Comparison of ENCODE assay signal across 8 cellular contexts in the genomic region with DNA sequence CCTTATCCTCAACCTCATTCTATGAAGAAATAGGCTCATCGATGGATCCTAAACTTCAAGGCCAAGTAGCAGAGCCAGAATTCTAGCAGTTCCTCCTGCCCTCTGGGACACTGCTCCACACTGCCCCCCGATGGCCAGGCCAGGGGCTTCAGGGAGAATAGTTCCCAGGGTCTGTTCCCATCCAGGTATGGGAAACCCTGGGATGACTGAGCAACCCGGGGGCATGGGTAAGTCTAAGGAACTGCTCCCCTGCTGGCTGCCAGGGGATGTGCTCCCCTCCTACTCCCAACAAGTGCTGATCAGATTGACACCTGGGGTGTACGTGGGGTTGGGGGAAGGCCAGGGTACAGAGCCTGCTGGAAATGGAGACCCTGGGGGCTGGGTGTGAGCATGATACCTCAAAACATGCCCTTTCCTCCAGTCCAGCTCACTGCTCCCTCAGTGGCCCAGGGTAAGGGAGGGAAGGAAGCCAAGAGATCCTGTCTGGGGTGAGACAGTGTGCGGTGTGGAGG. TPM values are rescaled to one million over a fixed set of nuclear protein-coding genes. Genes with fewer than 3 reads are reported as not detected.
DNase-seq lines count a peak whose midpoint lies in the region; ATAC-seq and TF ChIP-seq lines count a peak whose summit lies in the region.

No MANE protein-coding gene starts in this region.

- H3K36me3 ChIP-seq in esophagus squamous epithelium = peaks cover 10 to 49% (median 16%) of the 10 kb centered on the region in 3 donors
- H3K36me3 ChIP-seq in neural cell (ENCODE audit: insufficient read depth, low read length) = no peaks in the 10 kb centered on the region

- no peaks in the 10 kb centered on the region for H3K9me2 ChIP-seq in neural cell (ENCODE audit: insufficient read depth, low read length)

- no peaks in the 10 kb centered on the region for H4K20me1 ChIP-seq in neural cell (ENCODE audit: insufficient read depth)

- no peak overlapping the region for H3K4me3 Mint-ChIP-seq in T-helper 2 cell treated with Interferon-gamma antibody and Interleukin-4, amounts not matched to agents 5 μg/mL and 100 μg/mL, for 36 hours
- H3K4me3 Mint-ChIP-seq in activated CD8-positive, alpha-beta memory T cell treated with anti-CD3 and anti-CD28 coated beads, Interleukin-2, amount 10 ng/mL, durations not matched to agents 7 days and 5 days = no peak overlapping the region

- DNase-seq in T-helper 2 cell (peak in 3 of 5 experiments; percentile 16 to 28 (median 26)), NCI-H460 (ENCODE audit: extremely low read depth, low read depth) (peak; percentile 47), esophagus squamous epithelium (lab: John Stamatoyannopoulos, UW) (no peak)
- DNase-seq in T-helper 2 cell treated with Interferon-gamma antibody and Interleukin-4, amounts not matched to agents 5 μg/mL and 100 μg/mL, for 36 hours (ENCODE audit: low spot score) = no peak
- DNase-seq in activated CD8-positive, alpha-beta memory T cell treated with anti-CD3 and anti-CD28 coated beads, Interleukin-2, amount 10 ng/mL, durations not matched to agents 7 days and 5 days = peak; percentile 59

- no peak overlapping the region for H2AFZ ChIP-seq in neural cell (ENCODE audit: low read depth, low read length)

- TF ChIP-seq POLR2A in esophagus squamous epithelium (IDR thresholded peaks at IDR 0.05) = no peak

- CTCF ChIA-PET in activated CD8-positive, alpha-beta memory T cell treated with anti-CD3 and anti-CD28 coated beads, Interleukin-2, amount 10 ng/mL, durations not matched to agents 7 days and 5 days (lab: Charles Lee) = interaction anchor here (0.7 to 2.1 kb wide), 14 partner anchors 9 to 66 kb away, joined by 3 to 34 read pairs (median 5); a partner anchor contains a TSS

- ATAC-seq in activated CD8-positive, alpha-beta memory T cell treated with anti-CD3 and anti-CD28 coated beads, Interleukin-2, amount 10 ng/mL, durations not matched to agents 7 days and 5 days = peak; percentile 62
- no peak for ATAC-seq in HG03460 (IDR thresholded peaks at IDR 0.05; ENCODE audit: unreplicated experiment)
- ATAC-seq in GM21526 (IDR thresholded peaks at IDR 0.05; ENCODE audit: low FRiP score, unreplicated experiment) = no peak

- H3K4me3 ChIP-seq in esophagus squamous epithelium = no peak overlapping the region
- no peak overlapping the region for H3K4me3 ChIP-seq in neural cell (ENCODE audit: low read length)

- H3K9me3 ChIP-seq in esophagus squamous epithelium = no peaks in the 10 kb centered on the region
- no peaks in the 10 kb centered on the region for H3K9me3 ChIP-seq in neural cell (ENCODE audit: low read length)

- TF ChIP-seq RAD21 in neural cell (conservative IDR thresholded peaks at IDR 0.05) = no peak

- intact Hi-C loops in esophagus squamous epithelium (cut with DNase I) = no loop called here

- no peak overlapping the region for H3K9ac ChIP-seq in neural cell (ENCODE audit: low read length)

- no peaks in the 10 kb centered on the region for H3K79me2 ChIP-seq in neural cell (replicated peaks; ENCODE audit: insufficient read depth, low read length)

- H3K4me2 ChIP-seq in neural cell (ENCODE audit: low read length) = no peak overlapping the region

- no peak overlapping the region for H3K27ac Mint-ChIP-seq in T-helper 2 cell treated with Interferon-gamma antibody and Interleukin-4, amounts not matched to agents 5 μg/mL and 100 μg/mL, for 36 hours
- no peak overlapping the region for H3K27ac Mint-ChIP-seq in activated CD8-positive, alpha-beta memory T cell treated with anti-CD3 and anti-CD28 coated beads, Interleukin-2, amount 10 ng/mL, durations not matched to agents 7 days and 5 days

- H3K4me1 Mint-ChIP-seq in T-helper 2 cell treated with Interferon-gamma antibody and Interleukin-4, amounts not matched to agents 5 μg/mL and 100 μg/mL, for 36 hours (ENCODE audit: low read depth) = peaks cover 2% of the 10 kb centered on the region
- H3K4me1 Mint-ChIP-seq in activated CD8-positive, alpha-beta memory T cell treated with anti-CD3 and anti-CD28 coated beads, Interleukin-2, amount 10 ng/mL, durations not matched to agents 7 days and 5 days = peaks cover 2% of the 10 kb centered on the region

- H3K4me1 ChIP-seq in esophagus squamous epithelium = peaks cover 0 to 20% (median 0%) of the 10 kb centered on the region in 3 donors

- H3K9me3 Mint-ChIP-seq in T-helper 2 cell treated with Interferon-gamma antibody and Interleukin-4, amounts not matched to agents 5 μg/mL and 100 μg/mL, for 36 hours = no peaks in the 10 kb centered on the region
- no peaks in the 10 kb centered on the region for H3K9me3 Mint-ChIP-seq in activated CD8-positive, alpha-beta memory T cell treated with anti-CD3 and anti-CD28 coated beads, Interleukin-2, amount 10 ng/mL, durations not matched to agents 7 days and 5 days (ENCODE audit: low read depth)

- H3K27me3 ChIP-seq in esophagus squamous epithelium (peaks cover 0 to 1% (median 0%) of the 10 kb centered on the region in 4 donors), neural cell (ENCODE audit: insufficient read depth, low read depth, low read length) (no peaks in the 10 kb centered on the region)

- no peaks in the 10 kb centered on the region for H3K27me3 Mint-ChIP-seq in T-helper 2 cell treated with Interferon-gamma antibody and Interleukin-4, amounts not matched to agents 5 μg/mL and 100 μg/mL, for 36 hours (ENCODE audit: low read depth)
- H3K27me3 Mint-ChIP-seq in activated CD8-positive, alpha-beta memory T cell treated with anti-CD3 and anti-CD28 coated beads, Interleukin-2, amount 10 ng/mL, durations not matched to agents 7 days and 5 days = no peaks in the 10 kb centered on the region

- TF ChIP-seq CTCF in esophagus squamous epithelium (IDR thresholded peaks at IDR 0.05) (peak; percentile 47 to 79 (median 70)), neural cell (IDR thresholded peaks at IDR 0.05; ENCODE audit: poor library complexity, severe bottlenecking) (peak; percentile 51)

- no peak overlapping the region for H3K27ac ChIP-seq in esophagus squamous epithelium
- no peak overlapping the region for H3K27ac ChIP-seq in neural cell (ENCODE audit: low read length)

- H3K36me3 Mint-ChIP-seq in T-helper 2 cell treated with Interferon-gamma antibody and Interleukin-4, amounts not matched to agents 5 μg/mL and 100 μg/mL, for 36 hours (ENCODE audit: low read depth) = peaks cover 11% of the 10 kb centered on the region
- no peaks in the 10 kb centered on the region for H3K36me3 Mint-ChIP-seq in activated CD8-positive, alpha-beta memory T cell treated with anti-CD3 and anti-CD28 coated beads, Interleukin-2, amount 10 ng/mL, durations not matched to agents 7 days and 5 days

- H3F3A ChIP-seq in neural cell (ENCODE audit: insufficient read depth, low read length, poor library complexity, severe bottlenecking) = no peaks in the 10 kb centered on the region

- no peak for TF ChIP-seq EP300 in neural cell (conservative IDR thresholded peaks at IDR 0.05; ENCODE audit: poor library complexity, severe bottlenecking)

- 47 to 60% methylated on average over 3 of the region's 5 CpGs for WGBS in esophagus squamous epithelium, 2 donors

TF ChIP-seq in neural cell, 6 proteins besides CTCF, POLR2A, EP300 and RAD21 (continues in another document):
- TF ChIP-seq SMC3 (conservative IDR thresholded peaks at IDR 0.05; ENCODE audit: poor library complexity) (no peak), TAF1 (IDR thresholded peaks at IDR 0.05; ENCODE audit: low read depth) (no peak), POLR2AphosphoS5 (IDR thresholded peaks at IDR 0.05) (no peak), EZH2 (IDR thresholded peaks at IDR 0.05; ENCODE audit: borderline replicate concordance, insufficient read depth, low read length, poor library complexity, severe bottlenecking) (no peak), MXI1 (conservative IDR thresholded peaks at IDR 0.05; ENCODE audit: poor library complexity, severe bottlenecking) (no peak)

RNA-seq across cellular contexts. Expression of a gene that starts 7.6 kb away (rescaled TPM):
- 32.1 and 32.7 TPM in 2 replicates for total RNA-seq in NCI-H460 (2014; rRNA removed; shearing (Covaris generic))
- polyA plus RNA-seq in NCI-H460 (2014; cell fraction: nucleus; rRNA removed) = 194 and 223 TPM in 2 replicates
- 10 to 100 TPM; 48.5 to 58.6 TPM for total RNA-seq in activated CD8-positive, alpha-beta memory T cell treated with anti-CD3 and anti-CD28 coated beads, Interleukin-2, amount 10 ng/mL, durations not matched to agents 7 days and 5 days
- total RNA-seq in esophagus squamous epithelium = 100 to 1,000 TPM in 1 of 4 donors, 10 to 100 TPM in 3; 53.3 to 113 (median 60.9) TPM
- 193 and 212 TPM in 2 replicates for polyA plus RNA-seq in neural cell
- polyA minus RNA-seq in neural cell = 61.4 and 66.0 TPM in 2 replicates

RNA-seq across cellular contexts. Expression of a gene that starts 8.9 kb away (rescaled TPM):
- 0.07 TPM in 1 of 2 replicates, not detected in the other for total RNA-seq in NCI-H460 (2014; rRNA removed; shearing (Covaris generic))
- not detected in 2 replicates for polyA plus RNA-seq in NCI-H460 (2014; cell fraction: nucleus; rRNA removed)
- under 1 TPM in 1 of 2 experiments, not detected in 1; 0.35 TPM for total RNA-seq in activated CD8-positive, alpha-beta memory T cell treated with anti-CD3 and anti-CD28 coated beads, Interleukin-2, amount 10 ng/mL, durations not matched to agents 7 days and 5 days
- under 1 TPM in 1 of 4 donors, not detected in 3; 0.11 TPM for total RNA-seq in esophagus squamous epithelium
- polyA plus RNA-seq in neural cell = 0.27 and 0.66 TPM in 2 replicates
- polyA minus RNA-seq in neural cell = not detected in 2 replicates

RNA-seq across cellular contexts. Expression of a gene that starts 22.7 kb away (rescaled TPM):
- total RNA-seq in NCI-H460 (2014; rRNA removed; shearing (Covaris generic)) = not detected in 2 replicates
- not detected in 2 replicates for polyA plus RNA-seq in NCI-H460 (2014; cell fraction: nucleus; rRNA removed)
- not detected for total RNA-seq in activated CD8-positive, alpha-beta memory T cell treated with anti-CD3 and anti-CD28 coated beads, Interleukin-2, amount 10 ng/mL, durations not matched to agents 7 days and 5 days
- under 1 TPM in 1 of 4 donors, not detected in 3; 0.18 TPM for total RNA-seq in esophagus squamous epithelium
- 0.18 TPM in 1 of 2 replicates, not detected in the other for polyA plus RNA-seq in neural cell
- polyA minus RNA-seq in neural cell = not detected in 2 replicates

RNA-seq across cellular contexts. Expression of a gene that starts 37.8 kb away (rescaled TPM):
- 20.4 and 27.6 TPM in 2 replicates for total RNA-seq in NCI-H460 (2014; rRNA removed; shearing (Covaris generic))
- 26.3 and 26.6 TPM in 2 replicates for polyA plus RNA-seq in NCI-H460 (2014; cell fraction: nucleus; rRNA removed)
- total RNA-seq in activated CD8-positive, alpha-beta memory T cell treated with anti-CD3 and anti-CD28 coated beads, Interleukin-2, amount 10 ng/mL, durations not matched to agents 7 days and 5 days = 100 to 1,000 TPM; 108 to 115 TPM
- total RNA-seq in esophagus squamous epithelium = 100 to 1,000 TPM in 1 of 4 donors, 10 to 100 TPM in 3; 65.8 to 131 (median 88.7) TPM
- 4.5 and 10.9 TPM in 2 replicates for polyA plus RNA-seq in neural cell
- polyA minus RNA-seq in neural cell = 6.3 and 6.5 TPM in 2 replicates

RNA-seq across cellular contexts. Expression of a gene that starts 53.5 kb away (rescaled TPM):
- 22.4 and 26.7 TPM in 2 replicates for total RNA-seq in NCI-H460 (2014; rRNA removed; shearing (Covaris generic))
- polyA plus RNA-seq in NCI-H460 (2014; cell fraction: nucleus; rRNA removed) = 55.9 and 91.6 TPM in 2 replicates
- total RNA-seq in activated CD8-positive, alpha-beta memory T cell treated with anti-CD3 and anti-CD28 coated beads, Interleukin-2, amount 10 ng/mL, durations not matched to agents 7 days and 5 days = 100 to 1,000 TPM; 349 to 369 TPM
- total RNA-seq in esophagus squamous epithelium = 100 to 1,000 TPM in 1 of 4 donors, 10 to 100 TPM in 3; 30.6 to 130 (median 45.2) TPM
- polyA plus RNA-seq in neural cell = 40.5 and 45.5 TPM in 2 replicates
- 36.5 and 38.7 TPM in 2 replicates for polyA minus RNA-seq in neural cell

Comparison
In these comparisons a context has a peak if more than half of its experiments do, and no peak if none do; other contexts are left out.
1. DNase-seq: peak in T-helper 2 cell (3 of 5), NCI-H460 (single experiment) and activated CD8-positive, alpha-beta memory T cell treated with anti-CD3 and anti-CD28 coated beads, Interleukin-2, amount 10 ng/mL, durations not matched to agents 7 days and 5 days (single experiment); none in T-helper 2 cell treated with Interferon-gamma antibody and Interleukin-4, amounts not matched to agents 5 μg/mL and 100 μg/mL, for 36 hours (single experiment) and esophagus squamous epithelium (single experiment).